Comparison of ENCODE assay signal across 14 cellular contexts in the genomic region with DNA sequence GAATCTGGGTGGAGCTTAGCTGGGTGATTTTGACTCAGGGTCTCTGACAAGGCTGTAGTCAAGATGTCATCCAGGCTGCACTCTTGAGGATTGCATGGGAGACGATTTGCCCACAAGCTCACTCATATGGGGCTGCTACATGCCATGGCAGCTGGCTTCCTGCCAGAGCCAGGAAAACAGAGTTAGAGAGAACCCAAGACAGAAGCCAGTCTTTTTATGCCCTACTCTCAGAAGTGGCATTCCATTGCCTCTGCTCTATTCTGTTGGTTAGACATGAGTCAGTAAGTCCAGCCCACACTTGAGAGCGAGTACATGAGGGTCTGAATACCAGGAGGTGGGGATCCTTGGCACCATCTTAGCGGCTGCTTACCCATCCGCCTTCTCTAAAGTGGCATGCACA.
"Had no signal": no experiment of that assay in that cellular context is flagged by ENCODE, and none has a peak within 500 bp of the region (broad histone marks: within the 10 kb centered on the region; RNA-seq: fewer than 3 reads in every experiment).

No MANE protein-coding gene starts in this region.

- H3K36me3 Mint-ChIP-seq: natural killer cell had no signal

- H3K4me3 Mint-ChIP-seq: dendritic cell treated with granulocyte-macrophage colony-stimulating factor and Interleukin-4, amounts not matched to agents 40 ng/mL and 50 ng/mL, for 4 days; natural killer cell; stimulated activated naive B cell treated with anti-CD40 and anti-IgM and Interleukin-4, amounts not matched to agents 10 μg/mL and 1 μg/mL and 100 μg/mL, for 72 hours; T-helper 2 cell treated with Interferon-gamma antibody and Interleukin-4, amounts not matched to agents 5 μg/mL and 100 μg/mL, for 36 hours had no signal

- H3K9me3 Mint-ChIP-seq: dendritic cell treated with granulocyte-macrophage colony-stimulating factor and Interleukin-4, amounts not matched to agents 40 ng/mL and 50 ng/mL, for 4 days; natural killer cell; stimulated activated naive B cell treated with anti-CD40 and anti-IgM and Interleukin-4, amounts not matched to agents 10 μg/mL and 1 μg/mL and 100 μg/mL, for 72 hours; T-helper 2 cell treated with Interferon-gamma antibody and Interleukin-4, amounts not matched to agents 5 μg/mL and 100 μg/mL, for 36 hours had no signal

- DNase-seq: activated CD4-positive, alpha-beta T cell treated with anti-CD3 and anti-CD28 coated beads, Interleukin-2, amount 50 U/mL, for 1 hour; activated effector memory CD4-positive, alpha-beta T cell treated with Interleukin-2 at 50 U/mL for 16 hours; activated naive CD4-positive, alpha-beta T cell treated with anti-CD3 and anti-CD28 coated beads, Interleukin-2, amount 50 U/mL, for 16 hours; brain microvascular endothelial cell; effector memory CD4-positive, alpha-beta T cell; left colon; mammary epithelial cell; natural killer cell; stimulated activated CD4-positive, alpha-beta T cell treated with anti-CD3 and anti-CD28 coated beads, Interleukin-2, amount 100 ng/mL, for 48 hours; stimulated activated naive B cell treated with anti-CD40 and anti-IgM and Interleukin-4, amounts not matched to agents 10 μg/mL and 1 μg/mL and 100 μg/mL, for 72 hours; transverse colon had no signal

- H3K27me3 ChIP-seq: brain microvascular endothelial cell, transverse colon, vagina had no signal

- H3K36me3 ChIP-seq: brain microvascular endothelial cell, transverse colon, vagina had no signal

- ATAC-seq: left colon, natural killer cell had no signal

- H3K27ac Mint-ChIP-seq: dendritic cell treated with granulocyte-macrophage colony-stimulating factor and Interleukin-4, amounts not matched to agents 40 ng/mL and 50 ng/mL, for 4 days; stimulated activated naive B cell treated with anti-CD40 and anti-IgM and Interleukin-4, amounts not matched to agents 10 μg/mL and 1 μg/mL and 100 μg/mL, for 72 hours; T-helper 2 cell treated with Interferon-gamma antibody and Interleukin-4, amounts not matched to agents 5 μg/mL and 100 μg/mL, for 36 hours had no signal

- H3K4me3 ChIP-seq: transverse colon, vagina had no signal

- H3K27me3 Mint-ChIP-seq: dendritic cell treated with granulocyte-macrophage colony-stimulating factor and Interleukin-4, amounts not matched to agents 40 ng/mL and 50 ng/mL, for 4 days; stimulated activated naive B cell treated with anti-CD40 and anti-IgM and Interleukin-4, amounts not matched to agents 10 μg/mL and 1 μg/mL and 100 μg/mL, for 72 hours had no signal
